Comparison of ENCODE assay signal across 9 cellular contexts in the genomic region with DNA sequence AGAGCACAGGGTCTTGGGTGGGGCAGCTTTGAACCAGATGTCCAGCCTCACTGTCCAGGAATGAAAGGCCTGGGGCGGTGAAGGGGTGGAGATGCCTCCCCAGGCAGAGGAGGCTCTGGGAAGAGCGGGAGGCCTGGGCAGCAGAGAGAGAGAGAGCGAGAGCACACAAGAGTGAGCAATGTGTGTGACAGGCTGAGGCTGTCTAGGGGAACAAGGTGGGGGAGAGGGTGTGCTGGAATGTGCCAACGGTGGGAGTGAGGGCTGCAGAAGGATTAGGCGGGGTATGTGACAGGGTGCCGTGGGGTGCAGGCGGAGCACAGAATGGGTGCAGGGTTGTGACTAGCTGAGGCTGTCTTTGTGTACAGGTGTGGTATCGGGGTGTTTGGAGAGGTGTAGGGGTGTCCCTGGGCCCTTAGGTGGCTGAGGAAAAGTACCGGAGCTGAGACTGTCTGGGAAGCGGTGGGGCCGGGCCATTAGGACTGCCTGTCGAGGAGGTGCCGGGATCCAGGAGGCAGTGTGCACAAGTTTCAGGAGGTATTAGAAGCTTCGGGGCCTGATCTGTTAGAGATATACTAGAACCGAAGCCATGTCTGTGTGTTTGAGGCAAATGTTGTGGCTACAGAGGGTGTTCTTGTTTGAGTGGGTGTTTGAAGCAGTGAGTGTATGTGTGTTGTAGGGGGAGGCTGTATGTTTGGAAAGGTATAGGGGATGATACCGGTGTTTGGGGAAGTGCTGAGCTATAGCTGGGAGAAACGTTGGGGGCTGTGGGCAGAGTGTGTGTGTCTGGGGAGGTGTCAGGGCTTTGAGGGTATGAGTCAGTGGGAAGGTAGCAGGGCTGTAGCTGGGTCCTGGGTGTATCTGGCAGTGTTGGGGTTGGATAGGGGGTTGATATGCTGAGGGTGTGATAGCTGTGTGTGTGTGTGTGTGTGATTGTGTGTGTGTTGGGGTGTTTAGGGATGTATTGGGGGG. TPM values are rescaled to one million over a fixed set of nuclear protein-coding genes. Genes with fewer than 3 reads are reported as not detected.
A peak's percentile ranks its signal among the peaks of the same experiment; 100 is the strongest.
DNase-seq lines count a peak whose midpoint lies in the region; ATAC-seq, FAIRE-seq and TF ChIP-seq lines count a peak whose summit lies in the region.
"Had no signal": no experiment of that assay in that cellular context is flagged by ENCODE, and none has a peak within 500 bp of the region (broad histone marks: within the 10 kb centered on the region; RNA-seq: fewer than 3 reads in every experiment).

No MANE protein-coding gene starts in this region.

- ATAC-seq in aorta (ENCODE audit: low FRiP score), result no peak

- TF ChIP-seq POLR2A in GM12892 (IDR thresholded peaks at IDR 0.05; ENCODE audit: low read depth, low read length), result no peak
- no peak for TF ChIP-seq POLR2A in esophagus squamous epithelium (IDR thresholded peaks at IDR 0.05)

- CTCF ChIA-PET in RWPE1 (lab: Yijun Ruan, JAX), result interaction anchor here (1.2 kb wide), 1 partner anchor 38 kb away, joined by 4 read pairs; no protein-coding TSS in a partner anchor

- H3K36me3 ChIP-seq in esophagus squamous epithelium (peaks cover 0 to 60% (median 0%) of the 10 kb centered on the region in 3 donors), aorta (ENCODE audit: control insufficient read depth in 1 of 2, insufficient read depth in 2 of 2, low read length in 1 of 2) (no peaks in the 10 kb centered on the region)

- intact Hi-C loops in esophagus squamous epithelium (cut with DNase I) (no loop called here), aorta (cut with DNase I) (no loop called here)

- H3K9me3 ChIP-seq in esophagus squamous epithelium (no peaks in the 10 kb centered on the region), aorta (ENCODE audit: control insufficient read depth, low read length) (no peaks in the 10 kb centered on the region)

- H3K27me3 ChIP-seq in esophagus squamous epithelium (no peaks in the 10 kb centered on the region), aorta (ENCODE audit: control insufficient read depth in 1 of 2, insufficient read depth in 2 of 2, low read length in 1 of 2) (no peaks in the 10 kb centered on the region)

- POLR2A ChIA-PET in RWPE1 (lab: Yijun Ruan, JAX; ENCODE audit: low non-redundant PET), result interaction anchor here (0.7 kb wide), 1 partner anchor 22 kb away, joined by 3 read pairs; no protein-coding TSS in a partner anchor

- DNase-seq in GM12892 (ENCODE audit: insufficient read length) (no peak), RWPE1 (ENCODE audit: low spot score) (peak; percentile 46), esophagus squamous epithelium (lab: John Stamatoyannopoulos, UW) (no peak), retina (peak; percentile 50), ecto neural progenitor cell (ENCODE audit: low spot score) (no peak), aorta (no peak), SW480 (ENCODE audit: low spot score) (no peak)
- no peak for DNase-seq in stimulated activated CD4-positive, alpha-beta T cell treated with anti-CD3 and anti-CD28 coated beads, Interleukin-4, amount 100 ng/mL, for 1 hour

- peak overlapping the region; percentile 93 for H3K27ac ChIP-seq in RWPE1
- peak overlapping the region; percentile 26 to 99 (median 87) for H3K27ac ChIP-seq in esophagus squamous epithelium
- H3K27ac ChIP-seq in aorta (ENCODE audit: low read depth in 1 of 2, low read length in 2 of 2), result no peak overlapping the region

- 66 to 68% methylated on average over 16 to 17 of the region's 17 CpGs for WGBS in esophagus squamous epithelium, 2 donors
- WGBS in aorta, 2 donors, result 40 to 45% methylated on average over 17 of the region's 17 CpGs

- H3K4me3 ChIP-seq in esophagus squamous epithelium, result peak overlapping the region in 1 of 4 donors; percentile 22
- H3K4me3 ChIP-seq in aorta (ENCODE audit: low read length in 2 of 2), result no peak overlapping the region

- peak; percentile 61 for FAIRE-seq in GM12892 (lab: Jason Lieb, UNC)

- H3K4me1 ChIP-seq in esophagus squamous epithelium (peaks cover 80 to 100% (median 96%) of the 10 kb centered on the region in 3 donors), aorta (ENCODE audit: control insufficient read depth in 1 of 2, insufficient read depth in 2 of 2, low read length in 2 of 2) (peaks cover 0 to 3% of the 10 kb centered on the region in 2 donors)

- TF ChIP-seq CTCF in RWPE1 (conservative IDR thresholded peaks at IDR 0.05; ENCODE audit: low read depth) (no peak), esophagus squamous epithelium (IDR thresholded peaks at IDR 0.05) (no peak)

RNA-seq across cellular contexts. Expression of gene AHDC1, which starts 9.1 kb away (rescaled TPM):
- polyA plus RNA-seq in GM12892 (2012; ENCODE audit: missing spikeins), result 2.8 TPM
- 100 to 1,000 TPM in 1 of 4 donors, 10 to 100 TPM in 3; 22.2 to 112 (median 30.6) TPM for total RNA-seq in esophagus squamous epithelium
- 10 to 100 TPM; 63.5 to 89.1 TPM for total RNA-seq in aorta
- 10 to 100 TPM in 1 of 2 donors, 1 to 10 TPM in 1; 7.8 to 23.9 TPM for polyA plus RNA-seq in aorta

RNA-seq across cellular contexts. Expression of gene FGR, which starts 40.2 kb away (rescaled TPM):
- polyA plus RNA-seq in GM12892 (2012; ENCODE audit: missing spikeins), result 43.6 TPM
- total RNA-seq in esophagus squamous epithelium (10 to 100 TPM in 2 of 4 donors, 1 to 10 TPM in 2; 1.2 to 12.4 (median 7.5) TPM), aorta (10 to 100 TPM; 12.1 to 21.7 TPM)
- polyA plus RNA-seq in aorta, result 10 to 100 TPM in 1 of 2 donors, 1 to 10 TPM in 1; 2.8 to 12.1 TPM
- total RNA-seq: SK-MEL-5 had no signal

Comparison
In these comparisons a context has a peak if more than half of its experiments do, and no peak if none do; other contexts are left out.
1. DNase-seq: peak in RWPE1 (single experiment) and retina (single experiment); none in GM12892 (single experiment), esophagus squamous epithelium (single experiment), ecto neural progenitor cell (single experiment), aorta (0 of 2), SW480 (single experiment) and stimulated activated CD4-positive, alpha-beta T cell treated with anti-CD3 and anti-CD28 coated beads, Interleukin-4, amount 100 ng/mL, for 1 hour (single experiment).
2. H3K27ac ChIP-seq: peak in RWPE1 (single experiment) and esophagus squamous epithelium (4 of 4); none in aorta (0 of 2).